ENCODE assay signal across 17 cellular contexts in genomic region chr5:24167791-24168190, GRCh38.
"Had no signal": no experiment of that assay in that cellular context is flagged by ENCODE, and none has a peak within 500 bp of the region (broad histone marks: within the 10 kb centered on the region; RNA-seq: fewer than 3 reads in every experiment).

No MANE protein-coding gene starts in this region.

- H3K27ac ChIP-seq: adrenal gland, left ventricle myocardium inferior, upper lobe of right lung had no signal

- FAIRE-seq: keratinocyte had no signal

- H3K27me3 ChIP-seq: adrenal gland, upper lobe of right lung had no signal

- H3K4me3 Mint-ChIP-seq: activated CD4-positive, alpha-beta T cell treated with anti-CD3 and anti-CD28 coated beads, Interleukin-2, amount 10 ng/mL, durations not matched to agents 24 days and 14 days; activated CD8-positive, alpha-beta T cell treated with anti-CD3 and anti-CD28 coated beads for 36 hours; activated T-cell treated with anti-CD3 and anti-CD28 coated beads, Interleukin-2, amount 50 U/mL, for 24 hours; dendritic cell treated with granulocyte-macrophage colony-stimulating factor and Interleukin-4, amounts not matched to agents 40 ng/mL and 50 ng/mL, for 4 days; stimulated activated naive B cell treated with anti-CD40 and anti-IgM and Interleukin-4, amounts not matched to agents 10 μg/mL and 1 μg/mL and 100 μg/mL, for 72 hours; T-helper 1 cell treated with Interleukin-12 subunit alpha and Interleukin-12 subunit beta and Interleukin-4 antibody, amounts not matched to agents 30 μg/mL and 1 μg/mL, for 36 hours had no signal

- ATAC-seq: activated CD8-positive, alpha-beta T cell treated with anti-CD3 and anti-CD28 coated beads for 36 hours; stimulated activated naive B cell treated with anti-CD40 and anti-IgM and Interleukin-4, amounts not matched to agents 10 μg/mL and 1 μg/mL and 100 μg/mL, for 72 hours; upper lobe of right lung had no signal

- H3K36me3 Mint-ChIP-seq: stimulated activated naive B cell treated with anti-CD40 and anti-IgM and Interleukin-4, amounts not matched to agents 10 μg/mL and 1 μg/mL and 100 μg/mL, for 72 hours had no signal

- H3K9me3 ChIP-seq: adrenal gland, left ventricle myocardium inferior, upper lobe of right lung had no signal

- H3K27me3 Mint-ChIP-seq: activated CD4-positive, alpha-beta T cell treated with anti-CD3 and anti-CD28 coated beads, Interleukin-2, amount 10 ng/mL, durations not matched to agents 24 days and 14 days; activated CD8-positive, alpha-beta T cell treated with anti-CD3 and anti-CD28 coated beads for 36 hours; activated T-cell treated with anti-CD3 and anti-CD28 coated beads, Interleukin-2, amount 50 U/mL, for 24 hours; dendritic cell treated with granulocyte-macrophage colony-stimulating factor and Interleukin-4, amounts not matched to agents 40 ng/mL and 50 ng/mL, for 4 days; stimulated activated naive B cell treated with anti-CD40 and anti-IgM and Interleukin-4, amounts not matched to agents 10 μg/mL and 1 μg/mL and 100 μg/mL, for 72 hours had no signal

- H3K4me3 ChIP-seq: adrenal gland, left ventricle myocardium inferior, upper lobe of right lung had no signal

- H3K36me3 ChIP-seq: adrenal gland, left ventricle myocardium inferior, upper lobe of right lung had no signal

- H3K4me1 ChIP-seq: adrenal gland, left ventricle myocardium inferior, upper lobe of right lung had no signal

- H3K4me1 Mint-ChIP-seq: activated CD4-positive, alpha-beta T cell treated with anti-CD3 and anti-CD28 coated beads, Interleukin-2, amount 10 ng/mL, durations not matched to agents 24 days and 14 days; stimulated activated naive B cell treated with anti-CD40 and anti-IgM and Interleukin-4, amounts not matched to agents 10 μg/mL and 1 μg/mL and 100 μg/mL, for 72 hours had no signal

- DNase-seq: activated CD4-positive, alpha-beta T cell treated with anti-CD3 and anti-CD28 coated beads, Interleukin-2, amount 10 ng/mL, durations not matched to agents 24 days and 14 days; activated CD8-positive, alpha-beta T cell treated with anti-CD3 and anti-CD28 coated beads for 36 hours; activated effector memory CD4-positive, alpha-beta T cell treated with Interleukin-2 at 50 U/mL for 16 hours; activated naive CD4-positive, alpha-beta T cell treated with anti-CD3 and anti-CD28 coated beads, Interleukin-2, amount 50 U/mL, for 16 hours; activated T-cell treated with anti-CD3 and anti-CD28 coated beads, Interleukin-2, amount 50 U/mL, for 24 hours; adrenal gland; effector CD8-positive, alpha-beta T cell; foreskin melanocyte; glutamatergic neuron; hippocampal formation; left ventricle myocardium inferior; occipital lobe; stimulated activated naive B cell treated with anti-CD40 and anti-IgM and Interleukin-4, amounts not matched to agents 10 μg/mL and 1 μg/mL and 100 μg/mL, for 72 hours; upper lobe of right lung had no signal

- H3K9me3 Mint-ChIP-seq: stimulated activated naive B cell treated with anti-CD40 and anti-IgM and Interleukin-4, amounts not matched to agents 10 μg/mL and 1 μg/mL and 100 μg/mL, for 72 hours had no signal

- H3K27ac Mint-ChIP-seq: activated CD4-positive, alpha-beta T cell treated with anti-CD3 and anti-CD28 coated beads, Interleukin-2, amount 10 ng/mL, durations not matched to agents 24 days and 14 days; activated CD8-positive, alpha-beta T cell treated with anti-CD3 and anti-CD28 coated beads for 36 hours; activated T-cell treated with anti-CD3 and anti-CD28 coated beads, Interleukin-2, amount 50 U/mL, for 24 hours; dendritic cell treated with granulocyte-macrophage colony-stimulating factor and Interleukin-4, amounts not matched to agents 40 ng/mL and 50 ng/mL, for 4 days; stimulated activated naive B cell treated with anti-CD40 and anti-IgM and Interleukin-4, amounts not matched to agents 10 μg/mL and 1 μg/mL and 100 μg/mL, for 72 hours; T-helper 1 cell treated with Interleukin-12 subunit alpha and Interleukin-12 subunit beta and Interleukin-4 antibody, amounts not matched to agents 30 μg/mL and 1 μg/mL, for 36 hours had no signal
